Comparison of ENCODE assay signal across 9 cellular contexts in genomic region chr11:125064070-125064469, GRCh38. TPM values are rescaled to one million over a fixed set of nuclear protein-coding genes. Genes with fewer than 3 reads are reported as not detected.
DNase-seq lines count a peak whose midpoint lies in the region; TF ChIP-seq lines count a peak whose summit lies in the region.
"Had no signal": no experiment of that assay in that cellular context is flagged by ENCODE, and none has a peak within 500 bp of the region (broad histone marks: within the 10 kb centered on the region; RNA-seq: fewer than 3 reads in every experiment).

No MANE protein-coding gene starts in this region.

- intact Hi-C loops in Caco-2 (cut with micrococcal nuclease; ENCODE audit: unreplicated experiment): loop anchor here (5.0 kb wide), 1 partner anchor 102 kb away; no protein-coding TSS in a partner anchor

- WGBS in endodermal cell (ENCODE audit: insufficient coverage in 1 of 2, insufficient read length in 1 of 2), 2 experiments: 81% methylated on average over 3 of the region's 7 CpGs; no CpG with 5 or more reads in 1 of the 2 experiments

- H3K9me3 ChIP-seq in Caco-2 (peaks cover 2% of the 10 kb centered on the region; the same call in 1 of the 2 replicates), NT2/D1 (ENCODE audit: insufficient read depth, low read length) (no peaks in the 10 kb centered on the region), endodermal cell (ENCODE audit: control insufficient read depth, low read length) (no peaks in the 10 kb centered on the region), neutrophil (no peaks in the 10 kb centered on the region), BE2C (no peaks in the 10 kb centered on the region)

- H3K27me3 Mint-ChIP-seq in Caco-2 (ENCODE audit: insufficient read depth, unreplicated experiment) (peaks cover 3% of the 10 kb centered on the region), endodermal cell (ENCODE audit: insufficient read depth) (peaks cover 62% of the 10 kb centered on the region)

- H3K36me3 ChIP-seq in Caco-2 (ENCODE audit: control insufficient read depth, insufficient read depth, low read length): no peaks in the 10 kb centered on the region
- no peaks in the 10 kb centered on the region for H3K36me3 ChIP-seq in NT2/D1 (ENCODE audit: insufficient read depth, insufficient read length, low read length)
- no peaks in the 10 kb centered on the region for H3K36me3 ChIP-seq in endodermal cell (ENCODE audit: control insufficient read depth, insufficient read depth, low read length)
- no peaks in the 10 kb centered on the region for H3K36me3 ChIP-seq in neutrophil
- H3K36me3 ChIP-seq in BE2C: no peaks in the 10 kb centered on the region

- no peaks in the 10 kb centered on the region for H3K27me3 ChIP-seq in Caco-2 (replicated peaks; ENCODE audit: control insufficient read depth, insufficient read depth, low read length)
- peaks cover 43% of the 10 kb centered on the region for H3K27me3 ChIP-seq in NT2/D1 (ENCODE audit: insufficient read depth, insufficient read length)
- peaks cover 66% of the 10 kb centered on the region for H3K27me3 ChIP-seq in endodermal cell (ENCODE audit: control insufficient read depth, insufficient read depth, low read length, poor library complexity, severe bottlenecking)
- peaks cover 77% of the 10 kb centered on the region for H3K27me3 ChIP-seq in neutrophil
- H3K27me3 ChIP-seq in BE2C: peaks cover 52% of the 10 kb centered on the region

- H3K4me3 Mint-ChIP-seq in Caco-2 (ENCODE audit: unreplicated experiment): peak overlapping the region; percentile 84
- peak overlapping the region; percentile 67 for H3K4me3 Mint-ChIP-seq in endodermal cell

- H3K9me3 Mint-ChIP-seq in Caco-2 (ENCODE audit: unreplicated experiment) (no peaks in the 10 kb centered on the region), endodermal cell (no peaks in the 10 kb centered on the region)

- H3K4me3 ChIP-seq in Caco-2 (ENCODE audit: low read depth, low read length) (peak overlapping the region; percentile 56), NT2/D1 (ENCODE audit: insufficient read length, low read depth) (peak overlapping the region; percentile 53), endodermal cell (ENCODE audit: low read length) (peak overlapping the region; percentile 77), neutrophil (ENCODE audit: low read depth in 1 of 2, low read length in 1 of 2) (peak overlapping the region; percentile 56 to 65), BE2C (ENCODE audit: low read depth, low read length) (no peak overlapping the region)

- H3K27ac ChIP-seq in endodermal cell (ENCODE audit: low read depth, low read length) (no peak overlapping the region), neutrophil (no peak overlapping the region)

- H3K4me1 ChIP-seq in Caco-2 (peaks cover 6% of the 10 kb centered on the region; the same call in 1 of the 2 replicates), NT2/D1 (ENCODE audit: insufficient read depth, insufficient read length) (no peaks in the 10 kb centered on the region), endodermal cell (ENCODE audit: control insufficient read depth, insufficient read depth, low read length) (no peaks in the 10 kb centered on the region), neutrophil (ENCODE audit: control insufficient read depth in 1 of 2, insufficient read depth in 1 of 2, low read depth in 1 of 2, low read length in 1 of 2) (peaks cover 3 to 10% of the 10 kb centered on the region in 2 experiments), BE2C (no peaks in the 10 kb centered on the region)

- H3K36me3 Mint-ChIP-seq in Caco-2 (ENCODE audit: insufficient read depth, unreplicated experiment) (no peaks in the 10 kb centered on the region), endodermal cell (ENCODE audit: low read depth) (no peaks in the 10 kb centered on the region)

- DNase-seq in Caco-2: no peak
- DNase-seq in NT2/D1 (ENCODE audit: low read depth, low spot score): no peak
- DNase-seq in endodermal cell: no peak
- DNase-seq in D341Med (ENCODE audit: low spot score): no peak
- DNase-seq in H4 (ENCODE audit: low spot score): no peak
- no peak for DNase-seq in BE2C
- DNase-seq in activated CD4-positive, CD25-positive, alpha-beta regulatory T cell treated with anti-CD3 and anti-CD28 coated beads, Interleukin-2, amount 50 U/mL, for 72 hours: no peak
- DNase-seq: GOT3 had no signal

- no peak for TF ChIP-seq CTCF in Caco-2 (IDR thresholded peaks at IDR 0.05; ENCODE audit: insufficient read depth in 1 of 2, low read depth in 1 of 2, low read length in 1 of 2, severe bottlenecking in 1 of 2, unreplicated experiment in 1 of 2)
- TF ChIP-seq CTCF in endodermal cell (conservative IDR thresholded peaks at IDR 0.05): no peak
- TF ChIP-seq CTCF in neutrophil (IDR thresholded peaks at IDR 0.05): no peak
- TF ChIP-seq CTCF in BE2C (IDR thresholded peaks at IDR 0.05; ENCODE audit: low read depth, low read length): no peak

- H3K27ac Mint-ChIP-seq in Caco-2 (ENCODE audit: unreplicated experiment): no peak overlapping the region
- no peak overlapping the region for H3K27ac Mint-ChIP-seq in endodermal cell

- POLR2A ChIA-PET in Caco-2 (lab: Charles Lee): no interaction called here

- CTCF ChIA-PET in Caco-2 (lab: Charles Lee): no interaction called here

- H3K4me1 Mint-ChIP-seq in Caco-2 (ENCODE audit: low read depth, unreplicated experiment): no peaks in the 10 kb centered on the region
- H3K4me1 Mint-ChIP-seq in endodermal cell: no peaks in the 10 kb centered on the region

- TSS peak; percentile 37 for BruUV-seq in Caco-2 (replicated peaks; lab: Mats Ljungman, UMichigan)

- H3K9ac ChIP-seq in NT2/D1 (ENCODE audit: insufficient read length, low read depth): peak overlapping the region; percentile 77
- no peak overlapping the region for H3K9ac ChIP-seq in endodermal cell (ENCODE audit: extremely low read depth, low read length, poor library complexity, severe bottlenecking)

RNA-seq across cellular contexts. Expression of gene SLC37A2, which starts 1.0 kb away (rescaled TPM):
- 11.4 and 13.8 TPM in 2 replicates for total RNA-seq in Caco-2 (2022)
- 1 to 10 TPM; 1.0 to 1.3 TPM for total RNA-seq in endodermal cell
- 0.57 TPM for polyA plus RNA-seq in endodermal cell (2013, experiment 1 of 2)
- 1.4 TPM for polyA plus RNA-seq in endodermal cell (2013, experiment 2 of 2)
- 0.80 and 0.95 TPM in 2 replicates for total RNA-seq in H4 (2014; rRNA removed; shearing (Covaris generic))
- polyA plus RNA-seq in BE2C (2012; ENCODE audit: insufficient read depth, insufficient read length, low read depth): 1.1 TPM

RNA-seq across cellular contexts. Expression of gene TMEM218, which starts 47.4 kb away (rescaled TPM):
- total RNA-seq in Caco-2 (2022) (15.5 and 20.3 TPM in 2 replicates), endodermal cell (10 to 100 TPM; 17.9 to 18.2 TPM)
- 44.2 TPM for polyA plus RNA-seq in endodermal cell (2013, experiment 1 of 2)
- polyA plus RNA-seq in endodermal cell (2013, experiment 2 of 2): 36.0 TPM
- total RNA-seq in H4 (2014; rRNA removed; shearing (Covaris generic)): 34.3 and 38.1 TPM in 2 replicates
- 14.5 TPM for polyA plus RNA-seq in BE2C (2012; ENCODE audit: insufficient read depth, insufficient read length, low read depth)
